29 cellular contexts compared by ENCODE assay signal in genomic region chr10:79628988-79629954, GRCh38. TPM values are rescaled to one million over a fixed set of nuclear protein-coding genes. Genes with fewer than 3 reads are reported as not detected.
"Had no signal": no experiment of that assay in that cellular context is flagged by ENCODE, and none has a peak within 500 bp of the region (broad histone marks: within the 10 kb centered on the region; RNA-seq: fewer than 3 reads in every experiment).

No MANE protein-coding gene starts in this region.

- H3K36me3 ChIP-seq: colonic mucosa, esophagus muscularis mucosa, gastrocnemius medialis, sigmoid colon, stomach, suprapubic skin, transverse colon, vagina had no signal

- H3K27ac Mint-ChIP-seq: activated B cell treated with CpG ODN at 0.5 μM for 24 hours; activated CD4-positive, alpha-beta memory T cell treated with anti-CD3 and anti-CD28 coated beads for 36 hours; activated naive CD4-positive, alpha-beta T cell treated with anti-CD3 and anti-CD28 coated beads for 36 hours; activated naive CD8-positive, alpha-beta T cell treated with anti-CD3 and anti-CD28 coated beads, Interleukin-2, amount 10 ng/mL, durations not matched to agents 7 days and 5 days; activated T-cell treated with anti-CD3 and anti-CD28 coated beads, Interleukin-2, amount 50 U/mL, for 72 hours; stimulated activated memory B cell treated with anti-CD40 and anti-IgM and Interleukin-4, amounts not matched to agents 10 μg/mL and 1 μg/mL and 100 μg/mL, for 72 hours had no signal

- H3K4me2 ChIP-seq: smooth muscle cell had no signal

- DNase-seq: activated B cell treated with CpG ODN at 0.5 μM for 24 hours; activated CD4-positive, alpha-beta memory T cell treated with anti-CD3 and anti-CD28 coated beads for 36 hours; activated CD4-positive, alpha-beta T cell treated with anti-CD3 and anti-CD28 coated beads for 4 hours; activated effector memory CD4-positive, alpha-beta T cell treated with Interleukin-2 at 50 U/mL for 16 hours; activated naive CD4-positive, alpha-beta T cell treated with anti-CD3 and anti-CD28 coated beads for 36 hours; activated naive CD8-positive, alpha-beta T cell treated with anti-CD3 and anti-CD28 coated beads, Interleukin-2, amount 10 ng/mL, durations not matched to agents 7 days and 5 days; activated T-cell treated with anti-CD3 and anti-CD28 coated beads, Interleukin-2, amount 50 U/mL, for 72 hours; amniotic stem cell; colonic mucosa; gastrocnemius medialis; hippocampal formation; naive B cell; occipital lobe; posterior cingulate gyrus; sigmoid colon; stimulated activated CD4-positive, alpha-beta T cell treated with anti-CD3 and anti-CD28 coated beads, Interleukin-15, amount 100 ng/mL, for 24 hours; stomach; T1000; transverse colon had no signal

- H3K4me3 ChIP-seq: colonic mucosa, esophagus muscularis mucosa, gastrocnemius medialis, sigmoid colon, smooth muscle cell, stomach, suprapubic skin, transverse colon, vagina had no signal

- H3K9me3 ChIP-seq: colonic mucosa, gastrocnemius medialis, transverse colon, vagina had no signal

- H3K36me3 Mint-ChIP-seq: activated CD4-positive, alpha-beta memory T cell treated with anti-CD3 and anti-CD28 coated beads for 36 hours; activated naive CD8-positive, alpha-beta T cell treated with anti-CD3 and anti-CD28 coated beads, Interleukin-2, amount 10 ng/mL, durations not matched to agents 7 days and 5 days; naive B cell; stimulated activated memory B cell treated with anti-CD40 and anti-IgM and Interleukin-4, amounts not matched to agents 10 μg/mL and 1 μg/mL and 100 μg/mL, for 72 hours had no signal

- ATAC-seq: activated T-cell treated with anti-CD3 and anti-CD28 coated beads, Interleukin-2, amount 50 U/mL, for 72 hours; gastrocnemius medialis had no signal

- H3K4me1 Mint-ChIP-seq: activated B cell treated with CpG ODN at 0.5 μM for 24 hours; activated naive CD8-positive, alpha-beta T cell treated with anti-CD3 and anti-CD28 coated beads, Interleukin-2, amount 10 ng/mL, durations not matched to agents 7 days and 5 days; naive B cell; neural crest cell; stimulated activated memory B cell treated with anti-CD40 and anti-IgM and Interleukin-4, amounts not matched to agents 10 μg/mL and 1 μg/mL and 100 μg/mL, for 72 hours had no signal

- H3K4me3 Mint-ChIP-seq: activated B cell treated with CpG ODN at 0.5 μM for 24 hours; activated CD4-positive, alpha-beta memory T cell treated with anti-CD3 and anti-CD28 coated beads for 36 hours; activated naive CD4-positive, alpha-beta T cell treated with anti-CD3 and anti-CD28 coated beads for 36 hours; activated naive CD8-positive, alpha-beta T cell treated with anti-CD3 and anti-CD28 coated beads, Interleukin-2, amount 10 ng/mL, durations not matched to agents 7 days and 5 days; activated T-cell treated with anti-CD3 and anti-CD28 coated beads, Interleukin-2, amount 50 U/mL, for 72 hours; naive B cell; neural crest cell; stimulated activated memory B cell treated with anti-CD40 and anti-IgM and Interleukin-4, amounts not matched to agents 10 μg/mL and 1 μg/mL and 100 μg/mL, for 72 hours had no signal

- H3K27ac ChIP-seq: colonic mucosa, esophagus muscularis mucosa, gastrocnemius medialis, sigmoid colon, stomach, suprapubic skin, transverse colon, vagina had no signal

- H3K27me3 ChIP-seq: colonic mucosa, esophagus muscularis mucosa, gastrocnemius medialis, sigmoid colon, stomach, suprapubic skin, transverse colon, vagina had no signal

- H3K4me1 ChIP-seq: colonic mucosa, esophagus muscularis mucosa, gastrocnemius medialis, sigmoid colon, stomach, suprapubic skin, transverse colon, vagina had no signal

- H3K9me3 Mint-ChIP-seq: activated naive CD8-positive, alpha-beta T cell treated with anti-CD3 and anti-CD28 coated beads, Interleukin-2, amount 10 ng/mL, durations not matched to agents 7 days and 5 days; activated T-cell treated with anti-CD3 and anti-CD28 coated beads, Interleukin-2, amount 50 U/mL, for 72 hours; stimulated activated memory B cell treated with anti-CD40 and anti-IgM and Interleukin-4, amounts not matched to agents 10 μg/mL and 1 μg/mL and 100 μg/mL, for 72 hours had no signal

RNA-seq across cellular contexts. Expression of gene SFTPA1, which starts 18.5 kb away (rescaled TPM):
- total RNA-seq: activated B cell treated with CpG ODN at 0.5 μM for 24 hours; activated CD4-positive, alpha-beta memory T cell treated with anti-CD3 and anti-CD28 coated beads for 36 hours; activated naive CD4-positive, alpha-beta T cell treated with anti-CD3 and anti-CD28 coated beads for 36 hours; activated naive CD8-positive, alpha-beta T cell treated with anti-CD3 and anti-CD28 coated beads, Interleukin-2, amount 10 ng/mL, durations not matched to agents 7 days and 5 days; activated T-cell treated with anti-CD3 and anti-CD28 coated beads, Interleukin-2, amount 50 U/mL, for 72 hours; bronchial epithelial cell; gastrocnemius medialis; lower leg skin; mesenteric fat pad; neural crest cell; renal cortical epithelial cell; sigmoid colon; smooth muscle cell; suprapubic skin; transverse colon had no signal
- polyA plus RNA-seq: smooth muscle cell had no signal
